ENCODE assay signal across 26 cellular contexts in genomic region chr20:46078954-46079353, GRCh38. TPM values are rescaled to one million over a fixed set of nuclear protein-coding genes. Genes with fewer than 3 reads are reported as not detected.
"Had no signal": no experiment of that assay in that cellular context is flagged by ENCODE, and none has a peak within 500 bp of the region (broad histone marks: within the 10 kb centered on the region; RNA-seq: fewer than 3 reads in every experiment).

No MANE protein-coding gene starts in this region.

- H3K27ac Mint-ChIP-seq: activated naive CD8-positive, alpha-beta T cell; activated T-cell treated with anti-CD3 and anti-CD28 coated beads, Interleukin-2, amount 50 U/mL, for 24 hours; activated T-helper 2 cell treated with anti-CD3 and anti-CD28 coated beads, Interferon-gamma antibody, Interleukin-2, Interleukin-4, amounts not matched to agents 10 μg/mL and 5 μg/mL and 100 μg/mL, durations not matched to agents 14 hours and 24 hours and 36 hours; endodermal cell; immature natural killer cell; progenitor cell of endocrine pancreas had no signal

- H3K9me3 ChIP-seq: adrenal gland, ascending aorta, heart right ventricle, left lung, spleen, tibial artery had no signal

- H3K4me3 ChIP-seq: adrenal gland, ascending aorta, heart right ventricle, left lung, lung, spleen, tibial artery had no signal

- H3K27me3 Mint-ChIP-seq: activated naive CD8-positive, alpha-beta T cell; activated T-cell treated with anti-CD3 and anti-CD28 coated beads, Interleukin-2, amount 50 U/mL, for 24 hours; central memory CD8-positive, alpha-beta T cell; naive thymus-derived CD4-positive, alpha-beta T cell; progenitor cell of endocrine pancreas had no signal

- H3K27me3 ChIP-seq: adrenal gland, ascending aorta, heart right ventricle, left lung, spleen, tibial artery had no signal

- H3K9me3 Mint-ChIP-seq: activated T-cell treated with anti-CD3 and anti-CD28 coated beads, Interleukin-2, amount 50 U/mL, for 24 hours; activated T-helper 2 cell treated with anti-CD3 and anti-CD28 coated beads, Interferon-gamma antibody, Interleukin-2, Interleukin-4, amounts not matched to agents 10 μg/mL and 5 μg/mL and 100 μg/mL, durations not matched to agents 14 hours and 24 hours and 36 hours; central memory CD8-positive, alpha-beta T cell; endodermal cell; immature natural killer cell; naive thymus-derived CD4-positive, alpha-beta T cell had no signal

- H3K4me3 Mint-ChIP-seq: activated naive CD8-positive, alpha-beta T cell; activated T-cell treated with anti-CD3 and anti-CD28 coated beads, Interleukin-2, amount 50 U/mL, for 24 hours; central memory CD8-positive, alpha-beta T cell; endodermal cell; immature natural killer cell; naive thymus-derived CD4-positive, alpha-beta T cell had no signal

- DNase-seq: activated CD8-positive, alpha-beta memory T cell treated with anti-CD3 and anti-CD28 coated beads for 24 hours; activated CD8-positive, alpha-beta memory T cell treated with anti-CD3 and anti-CD28 coated beads, Interleukin-2, amount 50 U/mL, for 4 hours; activated naive CD4-positive, alpha-beta T cell; activated T-cell treated with anti-CD3 and anti-CD28 coated beads, Interleukin-2, amount 50 U/mL, for 24 hours; adrenal gland; endodermal cell; heart right ventricle; immature natural killer cell; left lung; naive thymus-derived CD4-positive, alpha-beta T cell; retina; spleen; stimulated activated CD4-positive, alpha-beta T cell treated with anti-CD3 and anti-CD28 coated beads, Interleukin-4, amount 100 ng/mL, for 24 hours; stimulated activated naive CD8-positive, alpha-beta T cell treated with anti-CD3 and anti-CD28 coated beads, Interleukin-15, Interleukin-2, amounts not matched to agents 100 U/mL and 50 U/mL, for 24 hours; T-helper 9 cell; tibial artery had no signal

- ATAC-seq: heart right ventricle; left lung; naive thymus-derived CD4-positive, alpha-beta T cell; stimulated activated naive CD8-positive, alpha-beta T cell treated with anti-CD3 and anti-CD28 coated beads, Interleukin-15, Interleukin-2, amounts not matched to agents 100 U/mL and 50 U/mL, for 24 hours had no signal

- H3K27ac ChIP-seq: adrenal gland, ascending aorta, epithelial cell of prostate, heart right ventricle, left lung, spleen, tibial artery had no signal

RNA-seq across cellular contexts. Expression of gene SLC12A5, which starts 49.9 kb away (rescaled TPM):
- total RNA-seq: ascending aorta; kidney epithelial cell; naive thymus-derived CD4-positive, alpha-beta T cell; subcutaneous adipose tissue; ureter had no signal
